8 cellular contexts compared by ENCODE assay signal in the genomic region with DNA sequence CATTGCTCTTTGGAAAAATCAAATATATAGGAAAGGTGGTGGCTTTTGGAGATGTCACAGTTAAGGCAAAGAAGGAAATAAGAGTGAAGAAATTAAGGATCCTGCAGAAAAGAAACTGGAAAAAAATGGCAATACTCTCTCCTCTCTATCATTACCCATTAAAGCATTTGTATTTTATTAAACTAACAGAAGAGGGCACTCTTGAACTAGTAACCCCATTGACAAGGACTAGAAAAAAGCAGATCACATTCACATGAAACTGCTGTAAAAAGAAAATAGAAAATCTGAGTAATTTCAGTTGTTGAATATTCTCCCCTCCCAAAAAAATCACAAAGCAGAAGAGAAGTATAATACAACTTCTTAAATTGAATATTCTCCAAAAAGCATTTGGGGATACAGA.
DNase-seq lines count a peak whose midpoint lies in the region; ATAC-seq, FAIRE-seq and TF ChIP-seq lines count a peak whose summit lies in the region.

No MANE protein-coding gene starts in this region.

- no peak for FAIRE-seq in RCC 7860 (lab: Jason Lieb, UNC)

- H3K4me1 ChIP-seq in DOHH2 (ENCODE audit: control insufficient read depth, low read length) (no peaks in the 10 kb centered on the region), gastrocnemius medialis (no peaks in the 10 kb centered on the region)

- no peak for TF ChIP-seq POLR2A in gastrocnemius medialis (IDR thresholded peaks at IDR 0.05)

- no peak overlapping the region for H3K4me3 ChIP-seq in DOHH2 (ENCODE audit: low read length)
- H3K4me3 ChIP-seq in gastrocnemius medialis: no peak overlapping the region

- H3K9me3 ChIP-seq in DOHH2 (ENCODE audit: control insufficient read depth, insufficient read depth, low read length) (0 out of 2 replicates have a peak, but pooled peaks cover 4% of the 10 kb centered on the region), gastrocnemius medialis (no peaks in the 10 kb centered on the region)

- no peaks in the 10 kb centered on the region for H3K36me3 ChIP-seq in DOHH2 (ENCODE audit: control insufficient read depth, low read length)
- H3K36me3 ChIP-seq in gastrocnemius medialis: no peaks in the 10 kb centered on the region

- intact Hi-C loops in gastrocnemius medialis (cut with DNase I; ENCODE audit: low total_unique reads): no loop called here

- ATAC-seq in HG03565 (IDR thresholded peaks at IDR 0.05; ENCODE audit: unreplicated experiment) (peak; percentile 70), HG02623 (IDR thresholded peaks at IDR 0.05; ENCODE audit: unreplicated experiment) (no peak), gastrocnemius medialis (no peak), HG03025 (IDR thresholded peaks at IDR 0.05; ENCODE audit: low FRiP score, unreplicated experiment) (no peak), HG02938 (IDR thresholded peaks at IDR 0.05; ENCODE audit: unreplicated experiment) (no peak)

- H3K4me2 ChIP-seq in DOHH2 (ENCODE audit: low read length): no peak overlapping the region

- H3K27ac ChIP-seq in DOHH2 (ENCODE audit: low read depth, low read length) (no peak overlapping the region), gastrocnemius medialis (no peak overlapping the region)

- DNase-seq in RCC 7860 (ENCODE audit: low spot score): peak; percentile 13
- DNase-seq in germinal center (ENCODE audit: low spot score): peak; percentile 5
- DNase-seq in gastrocnemius medialis: no peak

- TF ChIP-seq CTCF in DOHH2 (IDR thresholded peaks at IDR 0.05; ENCODE audit: low read depth, low read length, poor library complexity, severe bottlenecking) (peak; percentile 56), gastrocnemius medialis (IDR thresholded peaks at IDR 0.05 in 4 of 5, conservative IDR thresholded peaks at IDR 0.05 in 1 of 5) (no peak)

- no peaks in the 10 kb centered on the region for H3F3A ChIP-seq in DOHH2 (ENCODE audit: control insufficient read depth, insufficient read depth)

- H4K20me1 ChIP-seq in DOHH2 (ENCODE audit: control insufficient read depth, insufficient read depth, low read depth, low read length): no peaks in the 10 kb centered on the region

- H3K9me2 ChIP-seq in DOHH2 (replicated peaks; ENCODE audit: control insufficient read depth, low read length): no peaks in the 10 kb centered on the region

- no peaks in the 10 kb centered on the region for H3K79me2 ChIP-seq in DOHH2 (ENCODE audit: control insufficient read depth, low read length)

- H3K27me3 ChIP-seq in DOHH2 (ENCODE audit: control insufficient read depth, low read length) (no peaks in the 10 kb centered on the region), gastrocnemius medialis (no peaks in the 10 kb centered on the region)

- in situ Hi-C loops in gastrocnemius medialis (cut with MboI; ENCODE audit: low sequenced_read_pairs in 4 of 4): no loop called here

Comparison
In these comparisons a context has a peak if more than half of its experiments do, and no peak if none do; other contexts are left out.
1. DNase-seq: peak in RCC 7860 (single experiment) and germinal center (single experiment); none in gastrocnemius medialis (0 of 2).